In the genomic region with DNA sequence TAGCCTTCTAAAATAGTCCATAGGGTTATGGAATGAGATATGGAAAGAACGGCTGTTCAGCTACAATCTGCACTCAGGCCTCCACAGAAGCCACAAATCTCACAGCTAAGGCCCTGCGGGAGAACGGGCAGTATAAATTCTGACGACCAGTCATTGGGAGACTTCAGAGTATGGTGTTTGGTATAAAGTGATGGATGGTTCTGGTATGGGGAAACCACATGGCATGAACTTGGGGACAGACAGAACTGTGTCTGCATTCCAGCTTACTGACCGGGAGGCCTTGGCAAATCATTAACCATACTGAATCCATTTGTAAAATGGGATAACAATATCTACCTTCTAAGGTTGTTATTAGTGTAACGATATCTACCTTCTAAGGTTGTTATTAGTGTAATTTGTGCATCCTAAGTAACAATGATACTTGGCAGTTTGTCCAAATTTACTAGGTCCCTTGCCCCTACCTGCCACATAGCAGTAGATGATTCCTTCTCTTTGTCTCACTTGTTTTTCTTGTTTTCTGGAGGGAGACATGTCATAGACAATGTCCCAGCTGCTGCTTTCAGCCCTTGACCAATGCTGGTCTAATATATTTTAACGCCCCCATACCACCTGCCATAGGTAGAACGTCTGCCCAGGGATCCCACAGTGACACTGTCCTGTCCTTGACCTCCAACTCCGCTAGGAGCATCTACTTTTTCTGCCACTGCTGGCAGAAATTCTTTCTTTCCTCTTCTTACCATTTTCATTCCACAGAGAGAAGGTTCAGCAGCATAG, we compare ENCODE assay signal across 20 cellular contexts. TPM values are rescaled to one million over a fixed set of nuclear protein-coding genes. Genes with fewer than 3 reads are reported as not detected.
DNase-seq lines count a peak whose midpoint lies in the region; ATAC-seq, FAIRE-seq and TF ChIP-seq lines count a peak whose summit lies in the region.
"Had no signal": no experiment of that assay in that cellular context is flagged by ENCODE, and none has a peak within 500 bp of the region (broad histone marks: within the 10 kb centered on the region; RNA-seq: fewer than 3 reads in every experiment).

No MANE protein-coding gene starts in this region.

- no peaks in the 10 kb centered on the region for H3K9me2 ChIP-seq in PC-9 (ENCODE audit: insufficient read depth)

- intact Hi-C loops in pancreas (cut with DNase I): no loop called here
- intact Hi-C loops in PC-9 (cut with micrococcal nuclease; ENCODE audit: unreplicated experiment): no loop called here
- intact Hi-C loops in mammary epithelial cell (cut with micrococcal nuclease): no loop called here

- H3K4me1 ChIP-seq in pancreas (peaks cover 14 to 25% (median 16%) of the 10 kb centered on the region in 3 donors), PC-9 (replicated peaks; ENCODE audit: insufficient read depth) (no peaks in the 10 kb centered on the region), mammary epithelial cell (ENCODE audit: insufficient read depth, low read length) (no peaks in the 10 kb centered on the region)

- H3K36me3 ChIP-seq in pancreas (no peaks in the 10 kb centered on the region), PC-9 (ENCODE audit: low read depth) (no peaks in the 10 kb centered on the region), mammary epithelial cell (ENCODE audit: insufficient read depth, low read length) (peaks cover 2% of the 10 kb centered on the region)
- H3K36me3 ChIP-seq: MG63, Peyer's patch had no signal

- dilution Hi-C loops in mammary epithelial cell (cut with HindIII; ENCODE audit: low sequenced_read_pairs): no loop called here

- H3K27ac ChIP-seq in VCaP (peak overlapping the region; percentile 39; the same call in 1 of the 2 replicates), pancreas (peak overlapping the region in 1 of 4 donors; percentile 44), PC-9 (no peak overlapping the region), mammary epithelial cell (ENCODE audit: insufficient read depth, low read depth, low read length) (no peak overlapping the region)

- POLR2A ChIA-PET in PC-9 (lab: Charles Lee; ENCODE audit: unreplicated experiment): no interaction called here

- 44 to 54% methylated on average over 9 of the region's 9 CpGs for WGBS in pancreas, 2 donors
- WGBS in mammary epithelial cell (ENCODE audit: low coverage, missing lambda C conversion rate): 86% methylated on average over 9 of the region's 9 CpGs

- peak; percentile 43 to 68 (median 60) for ATAC-seq in pancreas

- H2AFZ ChIP-seq in PC-9 (no peak overlapping the region), mammary epithelial cell (ENCODE audit: low read depth, low read length) (no peak overlapping the region)

- H3K9ac ChIP-seq in mammary epithelial cell (ENCODE audit: insufficient read depth, low read length): no peak overlapping the region

- no peaks in the 10 kb centered on the region for H3K9me3 ChIP-seq in pancreas
- no peaks in the 10 kb centered on the region for H3K9me3 ChIP-seq in PC-9 (ENCODE audit: insufficient read depth, low read depth)
- no peaks in the 10 kb centered on the region for H3K9me3 ChIP-seq in mammary epithelial cell (replicated peaks; ENCODE audit: insufficient read depth, low read length)
- H3K9me3 ChIP-seq: MG63, Peyer's patch had no signal

- CTCF ChIA-PET in PC-9 (lab: Charles Lee) (no interaction called here), mammary epithelial cell (lab: Charles Lee; ENCODE audit: low non-redundant PET) (no interaction called here)

- H4K20me1 ChIP-seq in PC-9 (ENCODE audit: insufficient read depth) (no peaks in the 10 kb centered on the region), mammary epithelial cell (ENCODE audit: insufficient read depth, low read length) (no peaks in the 10 kb centered on the region)

- H3K79me2 ChIP-seq in PC-9 (ENCODE audit: low read depth) (no peaks in the 10 kb centered on the region), mammary epithelial cell (ENCODE audit: insufficient read depth, low read length) (no peaks in the 10 kb centered on the region)

- FAIRE-seq in pancreas (lab: Jason Lieb, UNC): no peak
- FAIRE-seq: D721Med, H1 had no signal

- TF ChIP-seq CTCF in VCaP (conservative IDR thresholded peaks at IDR 0.05) (no peak), pancreas (IDR thresholded peaks at IDR 0.05) (no peak), PC-9 (conservative IDR thresholded peaks at IDR 0.05) (no peak), mammary epithelial cell (conservative IDR thresholded peaks at IDR 0.05 in 1 of 2, IDR thresholded peaks at IDR 0.05 in 1 of 2; ENCODE audit: extremely low read depth in 1 of 2, insufficient read depth in 1 of 2, low read depth in 1 of 2, low read length in 2 of 2) (no peak)

- BruUV-seq in PC-9 (replicated peaks; lab: Mats Ljungman, UMichigan): no TSS peak
- no TSS peak for BruUV-seq in mammary epithelial cell (replicated peaks; lab: Mats Ljungman, UMichigan)

- no peak overlapping the region for H3K4me2 ChIP-seq in PC-9
- no peak overlapping the region for H3K4me2 ChIP-seq in mammary epithelial cell (ENCODE audit: insufficient read depth, low read depth, low read length)

- H3K27me3 ChIP-seq in pancreas (no peaks in the 10 kb centered on the region), PC-9 (ENCODE audit: insufficient read depth, low read depth) (no peaks in the 10 kb centered on the region), mammary epithelial cell (ENCODE audit: insufficient read depth, low read length) (no peaks in the 10 kb centered on the region)
- H3K27me3 ChIP-seq: MG63, Peyer's patch had no signal

- no peaks in the 10 kb centered on the region for H3F3A ChIP-seq in PC-9 (ENCODE audit: insufficient read depth, low read depth)

- no peak overlapping the region for H3K4me3 ChIP-seq in pancreas
- no peak overlapping the region for H3K4me3 ChIP-seq in PC-9
- H3K4me3 ChIP-seq in mammary epithelial cell (replicated peaks in 1 of 3; ENCODE audit: insufficient read depth in 1 of 3, low read depth in 2 of 3, low read length in 3 of 3): no peak overlapping the region
- H3K4me3 ChIP-seq: MG63, Peyer's patch had no signal

- DNase-seq in Caki2 (ENCODE audit: low read depth) (peak; percentile 67), left kidney (ENCODE audit: low read depth, low spot score) (peak; percentile 42), pancreas (no peak), PC-9 (no peak), G401 (ENCODE audit: low spot score) (no peak), mammary epithelial cell (no peak)
- DNase-seq in NK-92 treated with Interleukin-12 subunit alpha and Interleukin-12 subunit beta, amount 100 ng/mL, for 24 hours (lab: John Stamatoyannopoulos, UW): no peak
- DNase-seq: CD4-positive, alpha-beta T cell; HFFc6; KG1; MG63; NCI-H1092 treated with DMSO at 0.1 percent for 48 hours; NCI-H1694 treated with DMSO at 0.1 percent for 48 hours; NCI-H345; NCI-H526 treated with DMSO at 0.1 percent for 48 hours; Peyer's patch; SHP77 treated with DMSO at 0.1 percent for 48 hours had no signal

- in situ Hi-C loops in Caki2 (cut with HindIII; ENCODE audit: low pct_unique_long_range_greater_than_20kb, low sequenced_read_pairs): no loop called here
- in situ Hi-C loops in G401 (cut with HindIII; ENCODE audit: low sequenced_read_pairs): no loop called here
- in situ Hi-C loops in mammary epithelial cell (cut with MboI; ENCODE audit: low sequenced_read_pairs in 2 of 2): no loop called here

RNA-seq across cellular contexts. Expression of a gene that starts 6.8 kb away (rescaled TPM):
- 86.2 and 123 TPM in 2 replicates for total RNA-seq in Caki2 (2014; rRNA removed; shearing (Covaris generic); ENCODE audit: low replicate concordance)
- 1 to 10 TPM; 2.4 to 5.5 (median 4.4) TPM for total RNA-seq in pancreas
- under 1 TPM; 0.56 to 0.80 TPM for polyA plus RNA-seq in pancreas
- total RNA-seq in PC-9 (2021): 2.4 and 4.6 TPM in 2 replicates
- total RNA-seq in G401 (2014; rRNA removed; shearing (Covaris generic)): 0.27 and 0.80 TPM in 2 replicates
- total RNA-seq in mammary epithelial cell: 10 to 100 TPM; 13.7 to 14.1 TPM
- 3.1 TPM for polyA plus RNA-seq in mammary epithelial cell
- polyA minus RNA-seq in mammary epithelial cell: 7.6 TPM

Comparison
In these comparisons a context has a peak if more than half of its experiments do, and no peak if none do; other contexts are left out.
1. DNase-seq: peak in Caki2 (single experiment) and left kidney (single experiment); none in pancreas (0 of 6), PC-9 (0 of 2), G401 (single experiment), NK-92 treated with Interleukin-12 subunit alpha and Interleukin-12 subunit beta, amount 100 ng/mL, for 24 hours (single experiment) and mammary epithelial cell (single experiment).